ENCODE assay signal across 11 cellular contexts in the genomic region with DNA sequence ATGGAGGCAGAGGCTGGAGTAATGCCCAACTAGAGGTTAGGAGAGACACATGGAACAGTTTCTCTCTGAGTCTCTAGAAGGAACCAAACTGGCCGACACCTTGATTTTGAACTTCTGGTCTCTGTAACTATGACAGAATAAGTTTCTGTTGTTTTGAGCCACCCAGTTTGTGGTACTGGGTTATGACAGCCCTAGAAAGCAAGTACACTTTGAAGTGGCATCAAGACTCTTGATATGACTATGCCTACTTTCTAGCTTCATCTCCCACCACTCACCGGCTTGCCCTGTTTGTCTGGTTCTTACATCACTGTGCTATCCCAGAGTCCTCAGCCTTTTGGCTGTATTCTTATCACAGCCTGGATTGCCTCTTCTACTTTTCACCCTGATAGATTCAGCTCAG.
DNase-seq lines count a peak whose midpoint lies in the region; ATAC-seq and TF ChIP-seq lines count a peak whose summit lies in the region.
"Had no signal": no experiment of that assay in that cellular context is flagged by ENCODE, and none has a peak within 500 bp of the region (broad histone marks: within the 10 kb centered on the region; RNA-seq: fewer than 3 reads in every experiment).

No MANE protein-coding gene starts in this region.

- peak; percentile 9 for DNase-seq in activated T-helper 2 cell treated with anti-CD3 and anti-CD28 coated beads, Interferon-gamma antibody, Interleukin-2, Interleukin-4, amounts not matched to agents 10 μg/mL and 5 μg/mL and 100 μg/mL, durations not matched to agents 14 hours and 24 hours and 36 hours (ENCODE audit: low spot score)
- DNase-seq in GM10248 (ENCODE audit: extremely low spot score), result no peak
- no peak for DNase-seq in stimulated activated naive CD4-positive, alpha-beta T cell treated with Interleukin-2 at 50 U/mL for 16 hours (lab: John Stamatoyannopoulos, UW)
- no peak for DNase-seq in epidermal melanocyte (ENCODE audit: insufficient read length, low spot score)
- DNase-seq: activated CD8-positive, alpha-beta memory T cell treated with anti-CD3 and anti-CD28 coated beads, Interleukin-2, amount 50 U/mL, for 48 hours; NCI-H226; substantia nigra had no signal

- CTCF ChIA-PET in GM10248 (lab: Yijun Ruan, JAX), result no interaction called here

- TF ChIP-seq CTCF in GM10248 (IDR thresholded peaks at IDR 0.05; ENCODE audit: control extremely low read depth, extremely low read depth, low read depth, missing control alignments), result no peak

- ATAC-seq in GM18511 (IDR thresholded peaks at IDR 0.05; ENCODE audit: unreplicated experiment) (peak; percentile 71), GM19351 (IDR thresholded peaks at IDR 0.05; ENCODE audit: unreplicated experiment) (peak; percentile 84), HG02981 (IDR thresholded peaks at IDR 0.05; ENCODE audit: unreplicated experiment) (peak; percentile 65), GM18861 (IDR thresholded peaks at IDR 0.05; ENCODE audit: unreplicated experiment) (no peak)

- H3K9me3 Mint-ChIP-seq in activated T-helper 2 cell treated with anti-CD3 and anti-CD28 coated beads, Interferon-gamma antibody, Interleukin-2, Interleukin-4, amounts not matched to agents 10 μg/mL and 5 μg/mL and 100 μg/mL, durations not matched to agents 14 hours and 24 hours and 36 hours, result no peaks in the 10 kb centered on the region

- H3K27me3 Mint-ChIP-seq in activated T-helper 2 cell treated with anti-CD3 and anti-CD28 coated beads, Interferon-gamma antibody, Interleukin-2, Interleukin-4, amounts not matched to agents 10 μg/mL and 5 μg/mL and 100 μg/mL, durations not matched to agents 14 hours and 24 hours and 36 hours (ENCODE audit: low read depth), result peaks cover 26% of the 10 kb centered on the region

- intact Hi-C loops in activated T-helper 2 cell treated with anti-CD3 and anti-CD28 coated beads, Interferon-gamma antibody, Interleukin-2, Interleukin-4, amounts not matched to agents 10 μg/mL and 5 μg/mL and 100 μg/mL, durations not matched to agents 14 hours and 24 hours and 36 hours (cut with micrococcal nuclease), result no loop called here

- POLR2A ChIA-PET in GM10248 (lab: Yijun Ruan, JAX), result no interaction called here

- no peak overlapping the region for H3K27ac Mint-ChIP-seq in activated T-helper 2 cell treated with anti-CD3 and anti-CD28 coated beads, Interferon-gamma antibody, Interleukin-2, Interleukin-4, amounts not matched to agents 10 μg/mL and 5 μg/mL and 100 μg/mL, durations not matched to agents 14 hours and 24 hours and 36 hours

- H3K4me3 Mint-ChIP-seq in activated T-helper 2 cell treated with anti-CD3 and anti-CD28 coated beads, Interferon-gamma antibody, Interleukin-2, Interleukin-4, amounts not matched to agents 10 μg/mL and 5 μg/mL and 100 μg/mL, durations not matched to agents 14 hours and 24 hours and 36 hours (ENCODE audit: low read depth), result no peak overlapping the region

- H3K36me3 Mint-ChIP-seq in activated T-helper 2 cell treated with anti-CD3 and anti-CD28 coated beads, Interferon-gamma antibody, Interleukin-2, Interleukin-4, amounts not matched to agents 10 μg/mL and 5 μg/mL and 100 μg/mL, durations not matched to agents 14 hours and 24 hours and 36 hours (ENCODE audit: low read depth), result no peaks in the 10 kb centered on the region

- H3K4me1 Mint-ChIP-seq in activated T-helper 2 cell treated with anti-CD3 and anti-CD28 coated beads, Interferon-gamma antibody, Interleukin-2, Interleukin-4, amounts not matched to agents 10 μg/mL and 5 μg/mL and 100 μg/mL, durations not matched to agents 14 hours and 24 hours and 36 hours (ENCODE audit: low read depth), result peaks cover 10% of the 10 kb centered on the region
